Comparison of ENCODE assay signal across 8 cellular contexts in genomic region chr3:52286777-52287110, GRCh38. TPM values are rescaled to one million over a fixed set of nuclear protein-coding genes. Genes with fewer than 3 reads are reported as not detected.
DNase-seq lines count a peak whose midpoint lies in the region; ATAC-seq, FAIRE-seq and TF ChIP-seq lines count a peak whose summit lies in the region.

No MANE protein-coding gene starts in this region.

- FAIRE-seq in K562 (lab: Jason Lieb, UNC), result no peak

- H3K27ac Mint-ChIP-seq in activated naive CD4-positive, alpha-beta T cell treated with anti-CD3 and anti-CD28 coated beads for 36 hours, result peak overlapping the region; percentile 100

- intact Hi-C loops in activated naive CD4-positive, alpha-beta T cell treated with anti-CD3 and anti-CD28 coated beads for 36 hours (cut with micrococcal nuclease), result loop anchor here (1.0 to 5.0 kb wide), 2 partner anchors 8 to 304 kb away; partner anchors contain the start of genes ACY1 and WDR82
- intact Hi-C loops in K562 (cut with micrococcal nuclease), result loop anchor here (5.0 kb wide), 1 partner anchor 284 kb away; no protein-coding TSS in a partner anchor

- in situ Hi-C loops in K562 (cut with MboI), result no loop called here

- peaks cover 21% of the 10 kb centered on the region for H3K79me2 ChIP-seq in K562 (ENCODE audit: control insufficient read depth, insufficient read depth, low read length)

- H3K4me3 ChIP-seq in K562 (peak overlapping the region; percentile 85), lung (peak overlapping the region; percentile 72), upper lobe of left lung (peak overlapping the region in 3 of 4 donors; percentile 58 to 83 (median 79))

- peaks cover 8% of the 10 kb centered on the region for H3K36me3 Mint-ChIP-seq in activated naive CD4-positive, alpha-beta T cell treated with anti-CD3 and anti-CD28 coated beads for 36 hours (ENCODE audit: low read depth)

- 51% methylated on average over 8 of the region's 8 CpGs for WGBS in K562 (ENCODE audit: insufficient coverage, low coverage, missing lambda C conversion rate)
- 65% methylated on average over 8 of the region's 8 CpGs for WGBS in lung, 2 donors
- WGBS in upper lobe of left lung, 2 donors, result 61 to 70% methylated on average over 8 of the region's 8 CpGs

- no peak for TF ChIP-seq RAD21 in K562 (CRISPR knock-in tag; conservative IDR thresholded peaks at IDR 0.05 in 1 of 2, IDR thresholded peaks at IDR 0.05 in 1 of 2)

- peak overlapping the region; percentile 98 for H3K4me3 Mint-ChIP-seq in activated naive CD4-positive, alpha-beta T cell treated with anti-CD3 and anti-CD28 coated beads for 36 hours

- H3K27me3 Mint-ChIP-seq in activated naive CD4-positive, alpha-beta T cell treated with anti-CD3 and anti-CD28 coated beads for 36 hours (ENCODE audit: low read depth), result no peaks in the 10 kb centered on the region

- ATAC-seq in K562 (no peak; the same call in 2 of the 3 replicates), lung (ENCODE audit: insufficient read depth, low FRiP score) (no peak), upper lobe of left lung (ENCODE audit: low FRiP score in 2 of 2) (peak in 1 of 2 donors; percentile 2), HG02623 (IDR thresholded peaks at IDR 0.05; ENCODE audit: unreplicated experiment) (no peak), GM21381 (IDR thresholded peaks at IDR 0.05; ENCODE audit: unreplicated experiment) (no peak)

- H3K4me1 ChIP-seq in K562 (replicated peaks in 1 of 2; ENCODE audit: control insufficient read depth in 2 of 2, insufficient read depth in 2 of 2, low read length in 2 of 2), result peaks cover 16% of the 10 kb centered on the region in 2 experiments; a peak in 4 of 5 replicates
- peaks cover 0 to 7% of the 10 kb centered on the region in 2 donors for H3K4me1 ChIP-seq in lung (ENCODE audit: control insufficient read depth in 2 of 2, insufficient read depth in 2 of 2, low read length in 2 of 2)
- peaks cover 11 to 23% (median 15%) of the 10 kb centered on the region in 4 donors for H3K4me1 ChIP-seq in upper lobe of left lung

- H3K36me3 ChIP-seq in K562 (ENCODE audit: control insufficient read depth, insufficient read depth, low read length) (peaks cover 4% of the 10 kb centered on the region; the same call in 2 of the 3 replicates), lung (ENCODE audit: control insufficient read depth in 2 of 2, insufficient read depth in 2 of 2, low read length in 2 of 2) (peaks cover 0 to 15% of the 10 kb centered on the region in 2 donors), upper lobe of left lung (peaks cover 0 to 16% (median 9%) of the 10 kb centered on the region in 4 donors)

- H3K9ac ChIP-seq in K562 (ENCODE audit: insufficient read depth in 1 of 2, low read depth in 2 of 2, low read length in 2 of 2), result peak overlapping the region; percentile 93 to 99

- no peaks in the 10 kb centered on the region for H3K9me3 ChIP-seq in K562 (replicated peaks; ENCODE audit: control insufficient read depth, insufficient read depth, low read depth, low read length)
- H3K9me3 ChIP-seq in lung (ENCODE audit: control insufficient read depth in 2 of 2, insufficient read depth in 1 of 2, low read length in 1 of 2), result no peaks in the 10 kb centered on the region
- no peaks in the 10 kb centered on the region for H3K9me3 ChIP-seq in upper lobe of left lung

- H3K9me1 ChIP-seq in K562 (ENCODE audit: control insufficient read depth, insufficient read depth, low read length), result peaks cover 3% of the 10 kb centered on the region

- POLR2A ChIA-PET in K562 (lab: Yijun Ruan, JAX), result interaction anchor here (0.9 to 2.8 kb wide), 5 partner anchors 9 to 125 kb away, joined by 3 to 29 read pairs (median 5); partner anchors contain the start of gene WDR82

- H3K4me2 ChIP-seq in K562 (ENCODE audit: insufficient read depth, low read length), result peak overlapping the region; percentile 90

- H3K4me1 Mint-ChIP-seq in activated naive CD4-positive, alpha-beta T cell treated with anti-CD3 and anti-CD28 coated beads for 36 hours (ENCODE audit: low read depth), result peaks cover 53% of the 10 kb centered on the region

- BruUV-seq in K562 (replicated peaks; lab: Mats Ljungman, UMichigan), result no TSS peak

- H3K27me3 ChIP-seq in K562 (ENCODE audit: control insufficient read depth in 2 of 2, insufficient read depth in 2 of 2, low read length in 2 of 2) (no peaks in the 10 kb centered on the region), lung (ENCODE audit: control insufficient read depth, insufficient read depth) (no peaks in the 10 kb centered on the region), upper lobe of left lung (no peaks in the 10 kb centered on the region)

- DNase-seq in activated naive CD4-positive, alpha-beta T cell treated with anti-CD3 and anti-CD28 coated beads for 36 hours, result no peak
- DNase-seq in activated naive CD4-positive, alpha-beta T cell treated with Interleukin-2 at 50 U/mL for 16 hours, result no peak
- DNase-seq in K562 (ENCODE audit: extremely low read depth in 1 of 4, low spot score in 3 of 4), result no peak
- DNase-seq in lung (ENCODE audit: low spot score), result no peak
- DNase-seq in upper lobe of left lung, result no peak
- DNase-seq in pons (ENCODE audit: low spot score), result no peak

- H3K27ac ChIP-seq in K562 (ENCODE audit: extremely low read depth, low read depth, low read length), result peak overlapping the region; percentile 98
- H3K27ac ChIP-seq in lung (ENCODE audit: low read depth in 1 of 2, low read length in 1 of 2), result peak overlapping the region in 1 of 2 donors; percentile 99
- H3K27ac ChIP-seq in upper lobe of left lung, result peak overlapping the region; percentile 98 to 100 (median 100)

- TF ChIP-seq CTCF in K562 (IDR thresholded peaks at IDR 0.05 in 2 of 3, conservative IDR thresholded peaks at IDR 0.05 in 1 of 3; ENCODE audit: insufficient read depth in 2 of 3, low read depth in 1 of 3, low read length in 3 of 3) (no peak), lung (IDR thresholded peaks at IDR 0.05; ENCODE audit: control extremely low read depth, extremely low read depth) (no peak), upper lobe of left lung (IDR thresholded peaks at IDR 0.05) (no peak)

- no peak for TF ChIP-seq EP300 in K562 (IDR thresholded peaks at IDR 0.05; ENCODE audit: low read length)
- TF ChIP-seq EP300 in upper lobe of left lung (IDR thresholded peaks at IDR 0.05), result no peak

- no peaks in the 10 kb centered on the region for H4K20me1 ChIP-seq in K562 (replicated peaks; ENCODE audit: control insufficient read depth, insufficient read depth, low read length)

- CTCF ChIA-PET in activated naive CD4-positive, alpha-beta T cell treated with anti-CD3 and anti-CD28 coated beads for 36 hours (lab: Charles Lee), result interaction anchor here (1.0 to 3.1 kb wide), 4 partner anchors 8 to 66 kb away, joined by 3 to 17 read pairs (median 7); partner anchors contain the start of gene WDR82
- CTCF ChIA-PET in K562 (lab: Yijun Ruan, JAX; ENCODE audit: low intra/inter-chr PET ratio), result no interaction called here

- TF ChIP-seq POLR2A in K562 (conservative IDR thresholded peaks at IDR 0.05), result no peak
- TF ChIP-seq POLR2A in upper lobe of left lung (IDR thresholded peaks at IDR 0.05), result no peak

- no peaks in the 10 kb centered on the region for H3K9me3 Mint-ChIP-seq in activated naive CD4-positive, alpha-beta T cell treated with anti-CD3 and anti-CD28 coated beads for 36 hours

- no peak overlapping the region for H2AFZ ChIP-seq in K562 (ENCODE audit: low read depth, low read length)

RNA-seq across cellular contexts. Expression of gene GLYCTK, which starts 0.9 kb away (rescaled TPM):
- 10 to 100 TPM; 25.9 to 27.7 TPM for total RNA-seq in activated naive CD4-positive, alpha-beta T cell treated with anti-CD3 and anti-CD28 coated beads for 36 hours
- 13.8 and 48.9 TPM in 2 replicates for total RNA-seq in K562 (2011; cell fraction: chromatin; rRNA removed; ENCODE audit: low replicate concordance)
- total RNA-seq in K562 (2011; cell fraction: nucleolus; rRNA removed), result 30.0 and 32.7 TPM in 2 replicates
- total RNA-seq in K562 (2011; cell fraction: nucleoplasm; rRNA removed), result 23.2 and 27.7 TPM in 2 replicates
- total RNA-seq in K562 (2014; rRNA removed) (5.8 and 6.4 TPM in 2 replicates), K562 (2014; rRNA removed; fragmentation: Illumina TruSeq; extraction: Trizol) (1.3 and 1.9 TPM in 2 replicates), K562 (2015; rRNA removed; fragmentation: Illumina TruSeq; extraction: Trizol) (3.4 and 4.1 TPM in 2 replicates), K562 (2021) (7.3 and 8.3 TPM in 2 replicates), lung (10 to 100 TPM in 1 of 2 donors, 1 to 10 TPM in 1; 8.7 to 22.3 TPM), upper lobe of left lung (10 to 100 TPM in 5 of 6 donors, 1 to 10 TPM in 1; 5.5 to 21.0 (median 15.8) TPM)
- polyA plus RNA-seq in K562 (2011; rRNA removed) (6.0 and 7.1 TPM in 2 replicates), K562 (2014; fragmentation: Illumina TruSeq; extraction: Trizol) (3.0 and 4.5 TPM in 2 replicates), K562 (2014; fragmentation: Nextera tagmentation; extraction: Ambion mirVana) (under 1 TPM; 0.18 to 0.55 TPM), K562 (2014; rRNA removed) (9.1 and 9.9 TPM in 2 replicates), lung (10 to 100 TPM; 12.4 to 14.0 TPM)
- 6.9 and 12.4 TPM in 2 replicates for polyA plus RNA-seq in K562 (2011; cell fraction: cytosol; rRNA removed)
- polyA plus RNA-seq in K562 (2011; cell fraction: nucleus; rRNA removed), result 35.6 and 67.1 TPM in 2 replicates
- polyA plus RNA-seq in K562 (2012), result 5.1 and 6.4 TPM in 2 replicates
- 2.5 and 3.2 TPM in 2 replicates for polyA minus RNA-seq in K562 (2011; rRNA and poly(A)+ RNA removed)
- polyA minus RNA-seq in K562 (2011; cell fraction: cytosol; rRNA and poly(A)+ RNA removed), result 2.7 and 3.9 TPM in 2 replicates
- polyA minus RNA-seq in K562 (2011; cell fraction: nucleus; rRNA and poly(A)+ RNA removed), result 10.9 and 12.1 TPM in 2 replicates

RNA-seq across cellular contexts. Expression of gene WDR82, which starts 8.3 kb away (rescaled TPM):
- total RNA-seq in activated naive CD4-positive, alpha-beta T cell treated with anti-CD3 and anti-CD28 coated beads for 36 hours, result 100 to 1,000 TPM; 176 to 177 TPM
- total RNA-seq in K562 (2011; cell fraction: chromatin; rRNA removed; ENCODE audit: low replicate concordance), result 32.1 and 34.4 TPM in 2 replicates
- total RNA-seq in K562 (2011; cell fraction: nucleolus; rRNA removed), result 18.3 and 21.8 TPM in 2 replicates
- 32.9 and 48.2 TPM in 2 replicates for total RNA-seq in K562 (2011; cell fraction: nucleoplasm; rRNA removed)
- total RNA-seq in K562 (2014; rRNA removed) (22.0 and 29.6 TPM in 2 replicates), K562 (2014; rRNA removed; fragmentation: Illumina TruSeq; extraction: Trizol) (37.1 and 41.0 TPM in 2 replicates), K562 (2015; rRNA removed; fragmentation: Illumina TruSeq; extraction: Trizol) (36.1 and 39.0 TPM in 2 replicates), K562 (2021) (44.4 and 45.9 TPM in 2 replicates), lung (10 to 100 TPM; 61.0 to 72.8 TPM), upper lobe of left lung (10 to 100 TPM; 23.0 to 63.6 (median 46.8) TPM)
- polyA plus RNA-seq in K562 (2011; rRNA removed) (38.0 and 62.9 TPM in 2 replicates), K562 (2014; fragmentation: Illumina TruSeq; extraction: Trizol) (45.3 and 46.2 TPM in 2 replicates), K562 (2014; fragmentation: Nextera tagmentation; extraction: Ambion mirVana) (1 to 10 TPM; 6.4 to 8.0 TPM), K562 (2014; rRNA removed) (30.6 and 37.7 TPM in 2 replicates), lung (10 to 100 TPM; 19.4 to 41.2 TPM)
- polyA plus RNA-seq in K562 (2011; cell fraction: cytosol; rRNA removed), result 25.3 and 36.3 TPM in 2 replicates
- polyA plus RNA-seq in K562 (2011; cell fraction: nucleus; rRNA removed), result 9.0 and 10.3 TPM in 2 replicates
- polyA plus RNA-seq in K562 (2012), result 26.5 and 47.8 TPM in 2 replicates
- 59.8 and 79.3 TPM in 2 replicates for polyA minus RNA-seq in K562 (2011; rRNA and poly(A)+ RNA removed)
- 28.9 and 31.4 TPM in 2 replicates for polyA minus RNA-seq in K562 (2011; cell fraction: cytosol; rRNA and poly(A)+ RNA removed)
- 9.8 and 14.4 TPM in 2 replicates for polyA minus RNA-seq in K562 (2011; cell fraction: nucleus; rRNA and poly(A)+ RNA removed)

RNA-seq across cellular contexts. Expression of gene DNAH1, which starts 29.4 kb away (rescaled TPM):
- 1 to 10 TPM; 9.4 TPM for total RNA-seq in activated naive CD4-positive, alpha-beta T cell treated with anti-CD3 and anti-CD28 coated beads for 36 hours
- 10.1 and 27.0 TPM in 2 replicates for total RNA-seq in K562 (2011; cell fraction: chromatin; rRNA removed; ENCODE audit: low replicate concordance)
- total RNA-seq in K562 (2011; cell fraction: nucleolus; rRNA removed), result 5.8 and 8.3 TPM in 2 replicates
- total RNA-seq in K562 (2011; cell fraction: nucleoplasm; rRNA removed), result 4.7 and 7.0 TPM in 2 replicates
- total RNA-seq in K562 (2014; rRNA removed) (0.41 and 0.57 TPM in 2 replicates), K562 (2014; rRNA removed; fragmentation: Illumina TruSeq; extraction: Trizol) (0.18 and 0.22 TPM in 2 replicates), K562 (2015; rRNA removed; fragmentation: Illumina TruSeq; extraction: Trizol) (0.51 and 0.57 TPM in 2 replicates), K562 (2021) (0.84 and 1.2 TPM in 2 replicates), lung (10 to 100 TPM; 14.5 to 21.5 TPM), upper lobe of left lung (10 to 100 TPM; 10.8 to 67.1 (median 22.4) TPM)
- polyA plus RNA-seq in K562 (2011; rRNA removed) (0.57 and 0.97 TPM in 2 replicates), K562 (2014; fragmentation: Illumina TruSeq; extraction: Trizol) (0.42 and 0.68 TPM in 2 replicates), K562 (2014; fragmentation: Nextera tagmentation; extraction: Ambion mirVana) (under 1 TPM; 0.04 TPM), K562 (2014; rRNA removed) (0.40 and 0.50 TPM in 2 replicates), lung (1 to 10 TPM; 6.1 to 8.3 TPM)
- 0.21 and 0.55 TPM in 2 replicates for polyA plus RNA-seq in K562 (2011; cell fraction: cytosol; rRNA removed)
- 5.4 and 8.1 TPM in 2 replicates for polyA plus RNA-seq in K562 (2011; cell fraction: nucleus; rRNA removed)
- 0.47 and 4.0 TPM in 2 replicates for polyA plus RNA-seq in K562 (2012)
- polyA minus RNA-seq in K562 (2011; rRNA and poly(A)+ RNA removed), result 0.98 and 1.8 TPM in 2 replicates
- polyA minus RNA-seq in K562 (2011; cell fraction: cytosol; rRNA and poly(A)+ RNA removed), result 0.46 and 0.48 TPM in 2 replicates
- 2.2 and 5.3 TPM in 2 replicates for polyA minus RNA-seq in K562 (2011; cell fraction: nucleus; rRNA and poly(A)+ RNA removed)

RNA-seq across cellular contexts. Expression of gene PPM1M, which starts 41.2 kb away (rescaled TPM):
- 100 to 1,000 TPM; 107 to 108 TPM for total RNA-seq in activated naive CD4-positive, alpha-beta T cell treated with anti-CD3 and anti-CD28 coated beads for 36 hours
- 11.6 and 26.7 TPM in 2 replicates for total RNA-seq in K562 (2011; cell fraction: chromatin; rRNA removed; ENCODE audit: low replicate concordance)
- total RNA-seq in K562 (2011; cell fraction: nucleolus; rRNA removed), result 12.4 and 21.7 TPM in 2 replicates
- 15.0 and 16.4 TPM in 2 replicates for total RNA-seq in K562 (2011; cell fraction: nucleoplasm; rRNA removed)
- total RNA-seq in K562 (2014; rRNA removed) (4.4 and 4.5 TPM in 2 replicates), K562 (2014; rRNA removed; fragmentation: Illumina TruSeq; extraction: Trizol) (3.3 TPM in 2 replicates), K562 (2015; rRNA removed; fragmentation: Illumina TruSeq; extraction: Trizol) (2.0 and 2.8 TPM in 2 replicates), K562 (2021) (5.0 and 7.0 TPM in 2 replicates), lung (10 to 100 TPM; 18.2 to 45.0 TPM), upper lobe of left lung (10 to 100 TPM; 18.7 to 68.1 (median 47.8) TPM)
- polyA plus RNA-seq in K562 (2011; rRNA removed) (9.2 and 9.9 TPM in 2 replicates), K562 (2014; fragmentation: Illumina TruSeq; extraction: Trizol) (6.5 and 6.6 TPM in 2 replicates), K562 (2014; fragmentation: Nextera tagmentation; extraction: Ambion mirVana) (1 to 10 TPM; 1.4 to 1.5 TPM), K562 (2014; rRNA removed) (4.6 and 6.9 TPM in 2 replicates), lung (10 to 100 TPM; 25.0 to 53.6 TPM)
- polyA plus RNA-seq in K562 (2011; cell fraction: cytosol; rRNA removed), result 9.0 and 11.2 TPM in 2 replicates
- 37.5 and 44.1 TPM in 2 replicates for polyA plus RNA-seq in K562 (2011; cell fraction: nucleus; rRNA removed)
- 5.9 and 21.1 TPM in 2 replicates for polyA plus RNA-seq in K562 (2012)
- polyA minus RNA-seq in K562 (2011; rRNA and poly(A)+ RNA removed), result 4.8 and 5.7 TPM in 2 replicates
- 2.2 and 2.7 TPM in 2 replicates for polyA minus RNA-seq in K562 (2011; cell fraction: cytosol; rRNA and poly(A)+ RNA removed)
- polyA minus RNA-seq in K562 (2011; cell fraction: nucleus; rRNA and poly(A)+ RNA removed), result 6.2 and 7.9 TPM in 2 replicates

RNA-seq across cellular contexts. Expression of gene TWF2, which starts 47.8 kb away (rescaled TPM):
- 10 to 100 TPM; 89.1 to 91.3 TPM for total RNA-seq in activated naive CD4-positive, alpha-beta T cell treated with anti-CD3 and anti-CD28 coated beads for 36 hours
- 4.4 and 12.4 TPM in 2 replicates for total RNA-seq in K562 (2011; cell fraction: chromatin; rRNA removed; ENCODE audit: low replicate concordance)
- total RNA-seq in K562 (2011; cell fraction: nucleolus; rRNA removed), result 15.1 and 18.7 TPM in 2 replicates
- total RNA-seq in K562 (2011; cell fraction: nucleoplasm; rRNA removed), result 6.9 and 10.0 TPM in 2 replicates
- total RNA-seq in K562 (2014; rRNA removed), result 49.1 and 56.9 TPM in 2 replicates
- total RNA-seq in K562 (2014; rRNA removed; fragmentation: Illumina TruSeq; extraction: Trizol), result 9.6 and 11.4 TPM in 2 replicates
- total RNA-seq in K562 (2015; rRNA removed; fragmentation: Illumina TruSeq; extraction: Trizol), result 26.8 and 27.0 TPM in 2 replicates
- total RNA-seq in K562 (2021), result 49.1 and 53.6 TPM in 2 replicates
- 35.7 and 47.1 TPM in 2 replicates for polyA plus RNA-seq in K562 (2011; rRNA removed)
- 68.9 and 112 TPM in 2 replicates for polyA plus RNA-seq in K562 (2011; cell fraction: cytosol; rRNA removed)
- polyA plus RNA-seq in K562 (2011; cell fraction: nucleus; rRNA removed), result 30.0 and 32.4 TPM in 2 replicates
- polyA plus RNA-seq in K562 (2012), result 38.0 and 90.9 TPM in 2 replicates
- 29.7 and 43.9 TPM in 2 replicates for polyA plus RNA-seq in K562 (2014; fragmentation: Illumina TruSeq; extraction: Trizol)
- 1 to 10 TPM in 1 of 2 experiments, under 1 TPM in 1; 0.11 to 1.7 TPM for polyA plus RNA-seq in K562 (2014; fragmentation: Nextera tagmentation; extraction: Ambion mirVana)
- 59.4 and 61.9 TPM in 2 replicates for polyA plus RNA-seq in K562 (2014; rRNA removed)
- 21.1 and 22.8 TPM in 2 replicates for polyA minus RNA-seq in K562 (2011; rRNA and poly(A)+ RNA removed)
- polyA minus RNA-seq in K562 (2011; cell fraction: cytosol; rRNA and poly(A)+ RNA removed), result 37.2 and 37.3 TPM in 2 replicates
- 6.6 and 9.1 TPM in 2 replicates for polyA minus RNA-seq in K562 (2011; cell fraction: nucleus; rRNA and poly(A)+ RNA removed)
- total RNA-seq in lung, result 10 to 100 TPM; 25.7 to 90.3 TPM
- polyA plus RNA-seq in lung, result 100 to 1,000 TPM in 1 of 2 donors, 10 to 100 TPM in 1; 31.1 to 104 TPM
- 10 to 100 TPM; 31.9 to 83.5 (median 66.6) TPM for total RNA-seq in upper lobe of left lung
